ENCODE assay signal across 16 cellular contexts in the genomic region with DNA sequence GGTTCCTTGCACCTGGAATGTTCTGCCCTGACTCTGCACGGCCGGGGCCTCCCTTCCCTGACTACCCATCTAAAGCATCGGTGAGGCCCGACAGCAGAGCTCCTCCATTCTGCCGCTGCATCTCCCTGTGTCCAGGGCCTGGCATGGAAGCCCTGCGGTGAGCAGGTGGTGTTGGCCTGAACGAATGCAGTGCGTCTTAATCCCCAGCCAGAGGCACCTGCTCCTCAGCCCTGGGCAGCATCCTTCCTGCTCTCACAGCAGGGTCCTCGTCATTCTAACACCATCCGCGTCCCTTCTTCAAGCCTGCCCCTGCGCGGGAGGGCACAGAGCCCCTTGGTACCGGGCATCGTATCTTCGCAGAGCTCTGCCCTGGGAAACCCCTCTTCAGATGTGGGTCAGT. TPM values are rescaled to one million over a fixed set of nuclear protein-coding genes. Genes with fewer than 3 reads are reported as not detected.
DNase-seq lines count a peak whose midpoint lies in the region; ATAC-seq, FAIRE-seq and TF ChIP-seq lines count a peak whose summit lies in the region.
"Had no signal": no experiment of that assay in that cellular context is flagged by ENCODE, and none has a peak within 500 bp of the region (broad histone marks: within the 10 kb centered on the region; RNA-seq: fewer than 3 reads in every experiment).

No MANE protein-coding gene starts in this region.

- DNase-seq in DMS53 (lab: John Stamatoyannopoulos, UW) = peak; percentile 23
- no peak for DNase-seq in DMS53 treated with DMSO at 0.1 percent for 48 hours (lab: John Stamatoyannopoulos, UW; ENCODE audit: unreplicated experiment)
- no peak for DNase-seq in H1 (ENCODE audit: low read depth in 1 of 2, low spot score in 2 of 2)
- DNase-seq in SIG-M5 (lab: John Stamatoyannopoulos, UW) = no peak
- no peak for DNase-seq in kidney
- DNase-seq: CD4-positive, CD25-positive, alpha-beta regulatory T cell; DMS79; EL; GDM1 had no signal

- H3K27me3 ChIP-seq in BLaER1 (peaks cover 52% of the 10 kb centered on the region), H1 (replicated peaks in 1 of 4; ENCODE audit: control insufficient read depth in 3 of 4, extremely low read depth in 1 of 4, insufficient read depth in 3 of 4, low read length in 3 of 4) (peaks cover 23 to 32% (median 28%) of the 10 kb centered on the region in 4 experiments)

- no peak overlapping the region for H4K91ac ChIP-seq in H1 (replicated peaks; ENCODE audit: insufficient read length, low read length)

- POLR2A ChIA-PET in HEK293 (lab: Yijun Ruan, JAX) = no interaction called here
- POLR2A ChIA-PET in H1 (lab: Charles Lee; ENCODE audit: partially characterized antibody) = interaction anchor here (1.0 kb wide), 1 partner anchor 13 kb away, joined by 3 read pairs; no protein-coding TSS in a partner anchor

- H3K4me2 ChIP-seq in BLaER1 = peak overlapping the region; percentile 96
- no peak overlapping the region for H3K4me2 ChIP-seq in H1 (ENCODE audit: insufficient read depth in 1 of 2, low read depth in 2 of 2, low read length in 2 of 2)

- H2BK15ac ChIP-seq in H1 (ENCODE audit: low read length) = peak overlapping the region; percentile 72; the same call in 1 of the 2 replicates

- H2BK20ac ChIP-seq in H1 (ENCODE audit: low read length) = no peak overlapping the region; the same call in 1 of the 2 replicates

- H3K4me1 ChIP-seq in BLaER1 = peaks cover 94% of the 10 kb centered on the region
- no peaks in the 10 kb centered on the region; the same call in 1 of the 2 replicates for H3K4me1 ChIP-seq in HEK293 (ENCODE audit: control insufficient read depth, insufficient read depth, low read length)
- peaks cover 0 to 28% (median 21%) of the 10 kb centered on the region in 4 experiments; a peak in 6 of 7 replicates for H3K4me1 ChIP-seq in H1 (replicated peaks in 1 of 4; ENCODE audit: control insufficient read depth in 3 of 4, insufficient read depth in 4 of 4, low read length in 3 of 4)
- peaks cover 0 to 4% of the 10 kb centered on the region in 2 donors for H3K4me1 ChIP-seq in kidney (ENCODE audit: control insufficient read depth in 1 of 2, insufficient read depth in 1 of 2, low read depth in 1 of 2, low read length in 2 of 2)

- TF ChIP-seq CTCF in HEK293 (tag by site-specific recombination; IDR thresholded peaks at IDR 0.05) (no peak), H1 (IDR thresholded peaks at IDR 0.05; ENCODE audit: control extremely low read depth in 1 of 3, insufficient read depth in 1 of 3, low read depth in 1 of 3, low read length in 3 of 3) (no peak), kidney (IDR thresholded peaks at IDR 0.05; ENCODE audit: borderline replicate concordance, extremely low read depth, insufficient read depth) (no peak)

- H2BK120ac ChIP-seq in H1 (replicated peaks; ENCODE audit: low read depth, low read length) = no peak overlapping the region

- H3K9me3 ChIP-seq in BLaER1 (no peaks in the 10 kb centered on the region), HEK293 (ENCODE audit: control insufficient read depth, insufficient read depth, low read depth, low read length) (no peaks in the 10 kb centered on the region), H1 (ENCODE audit: insufficient read depth in 2 of 2, low read depth in 1 of 2, low read length in 1 of 2) (no peaks in the 10 kb centered on the region), kidney (ENCODE audit: control insufficient read depth in 1 of 2, low read length in 2 of 2) (no peaks in the 10 kb centered on the region)

- CTCF ChIA-PET in HEK293 (lab: Yijun Ruan, JAX) = interaction anchor here (0.5 to 1.3 kb wide), 2 partner anchors 83 to 132 kb away, joined by 5 read pairs; no protein-coding TSS in a partner anchor
- CTCF ChIA-PET in H1 (lab: Charles Lee; ENCODE audit: partially characterized antibody) = interaction anchor here (0.7 to 3.8 kb wide), 7 partner anchors 8 to 82 kb away, joined by 3 to 25 read pairs (median 6); no protein-coding TSS in a partner anchor

- no peak overlapping the region for H4K5ac ChIP-seq in H1 (ENCODE audit: insufficient read length, low read depth, low read length)

- TF ChIP-seq EP300 in H1 (IDR thresholded peaks at IDR 0.05; ENCODE audit: borderline replicate concordance in 1 of 2, low read depth in 2 of 2, low read length in 2 of 2) = no peak

- peak overlapping the region; percentile 46; the same call in 1 of the 2 replicates for H2BK12ac ChIP-seq in H1 (ENCODE audit: low read depth, low read length)

- no peaks in the 10 kb centered on the region for H3K79me2 ChIP-seq in H1 (ENCODE audit: control insufficient read depth in 1 of 2, insufficient read depth in 2 of 2, low read length in 2 of 2)

- H2AK5ac ChIP-seq in H1 (ENCODE audit: low read depth, low read length) = peak overlapping the region; percentile 41; the same call in 1 of the 2 replicates

- ATAC-seq in GM18498 (IDR thresholded peaks at IDR 0.05; ENCODE audit: unreplicated experiment) = no peak
- ATAC-seq: HCT116 had no signal

- H3K14ac ChIP-seq in H1 (ENCODE audit: insufficient read length) = no peak overlapping the region

- no peak overlapping the region for H3K4ac ChIP-seq in H1 (replicated peaks; ENCODE audit: insufficient read length, low read depth, low read length)

- TF ChIP-seq POLR2A in H1 (IDR thresholded peaks at IDR 0.05; ENCODE audit: control extremely low read depth in 1 of 2, low read depth in 2 of 2, low read length in 2 of 2) = no peak

- no peak overlapping the region for H4K8ac ChIP-seq in H1 (ENCODE audit: extremely low read depth, insufficient read depth, low read length)

- H3K27ac ChIP-seq in BLaER1 = no peak overlapping the region
- H3K27ac ChIP-seq in HEK293 (ENCODE audit: extremely low read depth, low read depth, low read length) = no peak overlapping the region
- H3K27ac ChIP-seq in H1 (ENCODE audit: low read depth, low read length) = no peak overlapping the region
- H3K27ac ChIP-seq in kidney (ENCODE audit: low read depth in 2 of 2, low read length in 2 of 2) = no peak overlapping the region
- H3K27ac ChIP-seq: 22Rv1 had no signal

- peaks cover 7% of the 10 kb centered on the region; the same call in 1 of the 2 replicates for H3K23me2 ChIP-seq in H1 (ENCODE audit: low read depth, low read length)

- H3K4me3 ChIP-seq in BLaER1 (no peak overlapping the region), HEK293 (ENCODE audit: low read depth, low read length) (no peak overlapping the region), H1 (ENCODE audit: extremely low read depth in 1 of 4, insufficient read depth in 2 of 4, low read depth in 3 of 4, low read length in 4 of 4) (no peak overlapping the region), kidney (ENCODE audit: low read length in 2 of 2) (no peak overlapping the region)

- no peak overlapping the region for H2AFZ ChIP-seq in H1 (ENCODE audit: low read length)

- 0 out of 2 replicates have a peak overlapping the region, but pooled peaks have one; percentile 71 for H2BK5ac ChIP-seq in H1 (ENCODE audit: low read depth, low read length)

- no peak for TF ChIP-seq RAD21 in H1 (IDR thresholded peaks at IDR 0.05 in 1 of 2, conservative IDR thresholded peaks at IDR 0.05 in 1 of 2; ENCODE audit: low read depth in 2 of 2, low read length in 2 of 2)

- no peak overlapping the region for H3K56ac ChIP-seq in H1 (replicated peaks; ENCODE audit: insufficient read length, low read depth, low read length)

- H3K18ac ChIP-seq in H1 (ENCODE audit: extremely low read depth, low read length) = no peak overlapping the region

- FAIRE-seq in H1 (lab: Jason Lieb, UNC) (no peak), kidney (lab: Jason Lieb, UNC) (no peak)
- FAIRE-seq: GM12892, GM19239 had no signal

- H3K23ac ChIP-seq in H1 (ENCODE audit: insufficient read length) = no peak overlapping the region

- H4K20me1 ChIP-seq in BLaER1 = peaks cover 46% of the 10 kb centered on the region; the same call in 1 of the 2 replicates
- no peaks in the 10 kb centered on the region for H4K20me1 ChIP-seq in H1 (replicated peaks in 1 of 2; ENCODE audit: control insufficient read depth in 1 of 2, insufficient read depth in 2 of 2, low read length in 2 of 2)

- intact Hi-C loops in kidney (cut with DNase I) = no loop called here

- H3K79me1 ChIP-seq in H1 (ENCODE audit: low read depth, low read length) = no peaks in the 10 kb centered on the region

- 77% methylated on average over 16 of the region's 16 CpGs; no CpG with 5 or more reads in 1 of the 2 experiments for WGBS in H1 (ENCODE audit: extremely low coverage in 1 of 2, insufficient coverage in 1 of 2, insufficient read length in 1 of 2, insufficient replicate concordance in 2 of 2, low coverage in 1 of 2, low lambda C conversion rate in 2 of 2, missing lambda C conversion rate in 1 of 2), 2 experiments

- no peak overlapping the region for H3K9ac ChIP-seq in BLaER1
- no peak overlapping the region for H3K9ac ChIP-seq in H1 (replicated peaks in 1 of 4; ENCODE audit: extremely low read depth in 1 of 4, low read depth in 3 of 4, low read length in 3 of 4)
- H3K9ac ChIP-seq in kidney (ENCODE audit: low read length in 2 of 2) = no peak overlapping the region

- H3K36me3 ChIP-seq in BLaER1 (no peaks in the 10 kb centered on the region), HEK293 (ENCODE audit: control insufficient read depth in 2 of 2, insufficient read depth in 1 of 2, low read length in 2 of 2) (no peaks in the 10 kb centered on the region), H1 (ENCODE audit: control insufficient read depth in 2 of 4, insufficient read depth in 4 of 4, low read length in 3 of 4) (no peaks in the 10 kb centered on the region; a peak in 1 of 8 replicates), kidney (ENCODE audit: control insufficient read depth in 1 of 2, insufficient read depth in 2 of 2, low read length in 2 of 2) (no peaks in the 10 kb centered on the region)

TF ChIP-seq in HEK293, 187 proteins besides CTCF, POLR2A, EP300 and RAD21 (continues in another document):
- no peak for TF ChIP-seq KLF9 (tag by site-specific recombination; IDR thresholded peaks at IDR 0.05; ENCODE audit: low read depth)

TF ChIP-seq in H1, 55 proteins besides CTCF, POLR2A, EP300 and RAD21:
- no peak for TF ChIP-seq ASH2L (IDR thresholded peaks at IDR 0.05; ENCODE audit: low read length)
- no peak for TF ChIP-seq TAF1 (IDR thresholded peaks at IDR 0.05; ENCODE audit: low read depth, low read length)

RNA-seq across cellular contexts. Expression of gene BEGAIN, which starts 15.4 kb away (rescaled TPM):
- 2.1 and 3.0 TPM in 2 replicates for total RNA-seq in H1 (2021; fragmentation: NEBNext Ultra II Directional; extraction: Animal tissue kit (Norgen Biotek cat#: 25700))
- polyA plus RNA-seq in H1 (2011; rRNA removed) (2.9 and 3.7 TPM in 2 replicates), kidney (ENCODE audit: insufficient read depth, low read depth, low replicate concordance) (0.52 TPM)
- 2.7 TPM for polyA plus RNA-seq in H1 (2011; cell fraction: cytosol; rRNA removed)
- polyA plus RNA-seq in H1 (2011; cell fraction: nucleus; rRNA removed) = 5.0 TPM
- 2.0 to 3.5 TPM (median 2.7 TPM) in 4 replicates for polyA plus RNA-seq in H1 (2012, experiment 1 of 2)
- 1.5 TPM for polyA plus RNA-seq in H1 (2012, experiment 2 of 2)
- 1.6 TPM for polyA plus RNA-seq in H1 (2013, experiment 1 of 2)
- polyA plus RNA-seq in H1 (2013, experiment 2 of 2) = 1.8 TPM
- polyA minus RNA-seq in H1 (2011; rRNA and poly(A)+ RNA removed) = 1.0 and 1.7 TPM in 2 replicates
- polyA minus RNA-seq in H1 (2011; cell fraction: cytosol; rRNA and poly(A)+ RNA removed) = 1.4 TPM
- 1.9 TPM for polyA minus RNA-seq in H1 (2011; cell fraction: nucleus; rRNA and poly(A)+ RNA removed)
- total RNA-seq in kidney = 1.4 TPM
